2 cellular contexts compared by ENCODE assay signal in the genomic region with DNA sequence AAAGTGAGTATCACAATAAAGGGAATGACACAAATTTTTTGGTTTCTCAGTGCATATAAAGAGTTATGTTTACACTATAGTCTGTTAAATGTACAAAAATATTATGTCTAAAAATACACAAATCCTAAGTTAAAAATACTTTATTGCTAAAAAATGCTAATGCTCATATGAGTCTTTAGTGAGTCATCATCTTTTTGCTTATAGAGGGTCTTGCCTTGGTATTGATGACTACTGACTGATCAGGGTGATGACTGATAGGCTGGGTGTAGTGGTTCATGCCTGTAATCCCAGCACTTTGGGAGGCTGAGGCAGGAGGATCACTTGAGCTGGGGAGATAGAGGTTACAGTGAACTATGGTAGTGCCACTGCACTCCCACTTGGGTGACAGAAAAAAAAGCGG.
TF ChIP-seq lines count a peak whose summit lies in the region.

No MANE protein-coding gene starts in this region.

TF ChIP-seq in HepG2, 621 proteins besides CTCF, POLR2A, EP300 and RAD21:
- no peak for TF ChIP-seq TBL1XR1 (IDR thresholded peaks at IDR 0.05; ENCODE audit: borderline replicate concordance, low read length, partially characterized antibody)
- TF ChIP-seq GATAD1 (CRISPR knock-in tag; IDR thresholded peaks at IDR 0.05): no peak
- peak; percentile 4; the same call in 1 of the 2 replicates for TF ChIP-seq CREB1 (IDR thresholded peaks at IDR 0.05)
- no peak for TF ChIP-seq CREB1 (CRISPR knock-in tag; IDR thresholded peaks at IDR 0.05)
- TF ChIP-seq, protein P1, sequence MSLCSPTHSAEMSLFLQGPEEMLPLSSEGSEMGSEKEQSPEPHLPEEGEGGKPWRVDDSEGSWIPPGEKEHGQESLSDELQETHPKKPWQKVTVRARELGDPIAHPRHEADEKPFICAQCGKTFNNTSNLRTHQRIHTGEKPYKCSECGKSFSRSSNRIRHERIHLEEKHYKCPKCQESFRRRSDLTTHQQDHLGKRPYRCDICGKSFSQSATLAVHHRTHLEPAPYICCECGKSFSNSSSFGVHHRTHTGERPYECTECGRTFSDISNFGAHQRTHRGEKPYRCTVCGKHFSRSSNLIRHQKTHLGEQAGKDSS (CRISPR knock-in tag; IDR thresholded peaks at IDR 0.05; ENCODE audit: borderline replicate concordance, low read depth): no peak
- TF ChIP-seq ZNF251 (CRISPR knock-in tag; IDR thresholded peaks at IDR 0.05): no peak
TF ChIP-seq in HepG2: peak in this region for 1.

TF ChIP-seq in IMR-90, 13 proteins besides CTCF, POLR2A, EP300 and RAD21:
- TF ChIP-seq NFE2L2 (IDR thresholded peaks at IDR 0.05; ENCODE audit: low read depth, low read length): no peak
- no peak for TF ChIP-seq RFX5 (IDR thresholded peaks at IDR 0.05; ENCODE audit: low read depth, low read length)
- no peak for TF ChIP-seq MAZ (IDR thresholded peaks at IDR 0.05; ENCODE audit: borderline replicate concordance, low read depth, low read length)
- no peak for TF ChIP-seq MAFK (IDR thresholded peaks at IDR 0.05; ENCODE audit: low read depth, low read length)
